ENCODE assay signal across 15 cellular contexts in genomic region chr6:40517654-40518053, GRCh38.
DNase-seq lines count a peak whose midpoint lies in the region; ATAC-seq, FAIRE-seq and TF ChIP-seq lines count a peak whose summit lies in the region.
"Had no signal": no experiment of that assay in that cellular context is flagged by ENCODE, and none has a peak within 500 bp of the region (broad histone marks: within the 10 kb centered on the region; RNA-seq: fewer than 3 reads in every experiment).

No MANE protein-coding gene starts in this region.

- H3K4me1 ChIP-seq in H9 (ENCODE audit: insufficient read depth, low read length), result no peaks in the 10 kb centered on the region
- H3K4me1 ChIP-seq in small intestine (ENCODE audit: control insufficient read depth in 2 of 2, insufficient read depth in 1 of 2, low read depth in 1 of 2, low read length in 1 of 2), result peaks cover 0 to 4% of the 10 kb centered on the region in 2 donors

- H4K5ac ChIP-seq in H9 (ENCODE audit: insufficient read length, low read depth, low read length), result no peak overlapping the region

- no peak overlapping the region for H3K4me3 Mint-ChIP-seq in H9
- no peak overlapping the region for H3K4me3 Mint-ChIP-seq in stimulated activated naive CD8-positive, alpha-beta T cell treated with anti-CD3 and anti-CD28 coated beads, Interleukin-15, amount 100 ng/mL, for 72 hours
- H3K4me3 Mint-ChIP-seq: B cell; CD8-positive, alpha-beta T cell; GM23338 had no signal

- DNase-seq in H9 (no peak), NCI-H82 (lab: John Stamatoyannopoulos, UW) (peak; percentile 94), small intestine (peak; percentile 92), dermis blood vessel endothelial cell (no peak)
- no peak for DNase-seq in stimulated activated naive CD8-positive, alpha-beta T cell treated with anti-CD3 and anti-CD28 coated beads, Interleukin-15, amount 100 ng/mL, for 72 hours
- DNase-seq: Calu3; CD8-positive, alpha-beta T cell; DMS79 treated with DMSO at 0.1 percent for 48 hours; GF-D8; H7 had no signal

- peaks cover 5 to 16% of the 10 kb centered on the region in 2 experiments for H3K4me1 Mint-ChIP-seq in H9
- peaks cover 5% of the 10 kb centered on the region for H3K4me1 Mint-ChIP-seq in stimulated activated naive CD8-positive, alpha-beta T cell treated with anti-CD3 and anti-CD28 coated beads, Interleukin-15, amount 100 ng/mL, for 72 hours
- H3K4me1 Mint-ChIP-seq: B cell had no signal

- no peak for TF ChIP-seq CTCF in H9 (conservative IDR thresholded peaks at IDR 0.05)

- H2BK12ac ChIP-seq in H9 (ENCODE audit: insufficient read length, low read depth, low read length), result no peak overlapping the region

- no peaks in the 10 kb centered on the region for H4K20me1 ChIP-seq in H9 (ENCODE audit: control insufficient read depth, insufficient read depth, insufficient read length)

- ATAC-seq in stimulated activated naive CD8-positive, alpha-beta T cell treated with anti-CD3 and anti-CD28 coated beads, Interleukin-15, amount 100 ng/mL, for 72 hours, result no peak
- ATAC-seq: CD8-positive, alpha-beta T cell; GM23338 had no signal

- no peak overlapping the region for H2BK15ac ChIP-seq in H9 (ENCODE audit: low read depth, low read length)

- H3K4me3 ChIP-seq in small intestine (ENCODE audit: low read depth in 1 of 2, low read length in 2 of 2), result no peak overlapping the region
- H3K4me3 ChIP-seq: BLaER1 treated with 17β-estradiol and CSF1 and Interleukin-3, amounts not matched to agents 10 nM and 100 nM; GM23338 had no signal

- FAIRE-seq in islet of Langerhans (lab: Jason Lieb, UNC) (peak; percentile 5), small intestine (lab: Jason Lieb, UNC) (no peak)
- FAIRE-seq: HTR-8/SVneo had no signal

- no peak overlapping the region for H3K23ac ChIP-seq in H9 (ENCODE audit: insufficient read length, low read depth, low read length)

- H3K79me1 ChIP-seq in H9 (ENCODE audit: insufficient read depth, low read depth, low read length, poor library complexity, severe bottlenecking), result no peaks in the 10 kb centered on the region

- H3K27me3 ChIP-seq in H9 (ENCODE audit: insufficient read depth, low read length) (no peaks in the 10 kb centered on the region), small intestine (ENCODE audit: control insufficient read depth in 2 of 2, insufficient read depth in 2 of 2, low read length in 2 of 2) (no peaks in the 10 kb centered on the region)
- H3K27me3 ChIP-seq: BLaER1 treated with 17β-estradiol and CSF1 and Interleukin-3, amounts not matched to agents 10 nM and 100 nM had no signal

- H2AK5ac ChIP-seq in H9 (ENCODE audit: insufficient read length, low read length), result no peak overlapping the region

- no peak overlapping the region for H3K56ac ChIP-seq in H9 (ENCODE audit: insufficient read length, low read depth, low read length)

- no peaks in the 10 kb centered on the region for H3K36me3 ChIP-seq in small intestine (ENCODE audit: control insufficient read depth in 2 of 2, insufficient read depth in 2 of 2, low read length in 2 of 2)
- H3K36me3 ChIP-seq: BLaER1 treated with 17β-estradiol and CSF1 and Interleukin-3, amounts not matched to agents 10 nM and 100 nM had no signal

- no peak overlapping the region for H3T11ph ChIP-seq in H9 (ENCODE audit: low read length)

- WGBS in H9 (ENCODE audit: extremely low coverage, insufficient read length, low lambda C conversion rate), result no CpG with 5 or more reads among the region's 5 CpGs
- 26 to 67% (median 37%) methylated on average over 5 of the region's 5 CpGs for WGBS in small intestine, 3 donors

- no peaks in the 10 kb centered on the region; a peak in 1 of 5 replicates for H3K9me3 Mint-ChIP-seq in H9
- H3K9me3 Mint-ChIP-seq in stimulated activated naive CD8-positive, alpha-beta T cell treated with anti-CD3 and anti-CD28 coated beads, Interleukin-15, amount 100 ng/mL, for 72 hours, result no peaks in the 10 kb centered on the region
- H3K9me3 Mint-ChIP-seq: CD8-positive, alpha-beta T cell; GM23338 had no signal

- no peaks in the 10 kb centered on the region for H3K23me2 ChIP-seq in H9 (ENCODE audit: insufficient read length, low read depth, low read length, poor library complexity, severe bottlenecking)

- no peak overlapping the region for H4K8ac ChIP-seq in H9 (replicated peaks; ENCODE audit: insufficient read length, low read depth, low read length)

- no peaks in the 10 kb centered on the region for H3K79me2 ChIP-seq in H9 (ENCODE audit: insufficient read depth, low read length)

- H2BK5ac ChIP-seq in H9 (ENCODE audit: insufficient read length, low read length), result no peak overlapping the region

- no peaks in the 10 kb centered on the region for H3K9me3 ChIP-seq in H9 (ENCODE audit: control insufficient read depth, low read depth, low read length)
- no peaks in the 10 kb centered on the region for H3K9me3 ChIP-seq in small intestine (ENCODE audit: control insufficient read depth, low read depth)
- H3K9me3 ChIP-seq: BLaER1 treated with 17β-estradiol and CSF1 and Interleukin-3, amounts not matched to agents 10 nM and 100 nM had no signal

- H3K4me2 ChIP-seq in H9 (ENCODE audit: insufficient read depth, insufficient read length, low read length), result no peak overlapping the region
- H3K4me2 ChIP-seq: BLaER1 treated with 17β-estradiol and CSF1 and Interleukin-3, amounts not matched to agents 10 nM and 100 nM; GM23338 had no signal

- H3K9ac ChIP-seq in H9 (ENCODE audit: extremely low read depth, insufficient read length, low read length), result no peak overlapping the region
- H3K9ac ChIP-seq: BLaER1 treated with 17β-estradiol and CSF1 and Interleukin-3, amounts not matched to agents 10 nM and 100 nM had no signal

- H2AFZ ChIP-seq in H9 (ENCODE audit: low read length), result no peak overlapping the region
- H2AFZ ChIP-seq: GM23338 had no signal

- peaks cover 4% of the 10 kb centered on the region for H3K27me3 Mint-ChIP-seq in H9 (ENCODE audit: low read depth)
- H3K27me3 Mint-ChIP-seq in stimulated activated naive CD8-positive, alpha-beta T cell treated with anti-CD3 and anti-CD28 coated beads, Interleukin-15, amount 100 ng/mL, for 72 hours, result peaks cover 11% of the 10 kb centered on the region

- H3K27ac ChIP-seq in H9 (ENCODE audit: insufficient read length, low read depth, low read length) (no peak overlapping the region), small intestine (ENCODE audit: low read depth in 1 of 2, low read length in 1 of 2) (peak overlapping the region in 1 of 2 donors; percentile 43)
- H3K27ac ChIP-seq: BLaER1 treated with 17β-estradiol and CSF1 and Interleukin-3, amounts not matched to agents 10 nM and 100 nM had no signal

- H3K4ac ChIP-seq in H9 (ENCODE audit: low read depth, low read length), result no peak overlapping the region

- no peak overlapping the region for H3K14ac ChIP-seq in H9 (ENCODE audit: insufficient read depth, low read length)

- H3K36me3 Mint-ChIP-seq in H9 (ENCODE audit: insufficient read depth in 1 of 3, low read depth in 3 of 3), result no peaks in the 10 kb centered on the region
- H3K36me3 Mint-ChIP-seq: CD8-positive, alpha-beta T cell had no signal

- peak overlapping the region; percentile 6 for H3K18ac ChIP-seq in H9 (ENCODE audit: insufficient read length, low read depth, low read length)

- no peak overlapping the region for H4K91ac ChIP-seq in H9 (ENCODE audit: insufficient read length, low read depth, low read length)

- H2BK20ac ChIP-seq in H9 (ENCODE audit: low read depth, low read length, poor library complexity, severe bottlenecking), result no peak overlapping the region

- H3K27ac Mint-ChIP-seq in H9, result peak overlapping the region in 1 of 3 experiments; percentile 6; a peak in 1 of 7 replicates
- H3K27ac Mint-ChIP-seq in stimulated activated naive CD8-positive, alpha-beta T cell treated with anti-CD3 and anti-CD28 coated beads, Interleukin-15, amount 100 ng/mL, for 72 hours, result no peak overlapping the region
- H3K27ac Mint-ChIP-seq: B cell; CD8-positive, alpha-beta T cell; GM23338 had no signal

- H2BK120ac ChIP-seq in H9 (ENCODE audit: low read depth, low read length, poor library complexity, severe bottlenecking), result no peak overlapping the region

Comparison
In these comparisons a context has a peak if more than half of its experiments do, and no peak if none do; other contexts are left out.
1. DNase-seq: peak in NCI-H82 (single experiment) and small intestine (single experiment); none in H9 (single experiment), dermis blood vessel endothelial cell (single experiment) and stimulated activated naive CD8-positive, alpha-beta T cell treated with anti-CD3 and anti-CD28 coated beads, Interleukin-15, amount 100 ng/mL, for 72 hours (0 of 2).